Comparison of ENCODE assay signal across 15 cellular contexts in the genomic region with DNA sequence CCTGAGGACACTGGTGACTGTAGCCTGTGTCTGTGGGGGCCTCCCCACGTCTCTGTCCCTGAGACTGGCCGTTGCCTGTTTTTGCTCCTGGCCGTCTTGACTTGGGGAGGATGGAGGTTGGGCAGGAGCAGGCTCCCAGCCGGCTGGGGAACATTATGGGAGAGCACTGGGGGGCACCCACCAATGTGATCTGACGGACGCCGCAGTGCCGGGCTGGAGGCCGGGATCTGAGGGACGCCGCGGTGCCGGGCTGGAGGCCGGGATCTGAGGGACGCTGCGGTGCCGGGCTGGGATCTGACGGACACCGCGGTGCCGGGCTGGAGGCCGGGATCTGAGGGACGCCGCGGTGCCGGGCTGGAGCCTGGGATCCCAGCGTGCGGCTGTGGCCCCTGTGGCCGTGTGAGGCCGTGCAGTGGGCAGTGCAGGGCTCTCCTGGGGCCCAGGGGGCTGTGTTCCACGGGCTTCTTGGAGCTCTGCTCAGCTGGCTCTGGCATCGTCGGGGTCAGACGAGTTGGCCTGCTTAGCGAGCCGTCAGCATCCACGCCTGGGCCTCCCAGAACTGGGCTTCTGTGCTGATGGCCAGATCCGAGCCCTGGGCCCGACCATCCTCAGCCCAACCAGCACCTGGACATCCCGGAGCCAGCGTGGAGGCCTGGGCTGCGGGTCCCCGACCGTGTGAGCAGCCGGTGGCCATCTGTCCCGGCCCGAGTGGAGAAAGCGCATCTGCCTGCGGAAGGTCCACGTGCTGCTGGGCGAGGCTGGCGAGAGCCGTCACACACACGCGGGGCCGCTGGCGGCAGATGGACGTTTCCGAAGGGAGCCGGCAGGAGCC. TPM values are rescaled to one million over a fixed set of nuclear protein-coding genes. Genes with fewer than 3 reads are reported as not detected.
DNase-seq lines count a peak whose midpoint lies in the region; ATAC-seq and TF ChIP-seq lines count a peak whose summit lies in the region.
"Had no signal": no experiment of that assay in that cellular context is flagged by ENCODE, and none has a peak within 500 bp of the region (broad histone marks: within the 10 kb centered on the region; RNA-seq: fewer than 3 reads in every experiment).

No MANE protein-coding gene starts in this region.

- TF ChIP-seq POLR2A in gastrocnemius medialis (IDR thresholded peaks at IDR 0.05): no peak

- peak overlapping the region in 4 of 10 donors; percentile 1 to 31 (median 16) for H3K4me3 ChIP-seq in heart right ventricle
- H3K4me3 ChIP-seq in gastrocnemius medialis: peak overlapping the region in 1 of 4 donors; percentile 13
- H3K4me3 ChIP-seq in effector memory CD4-positive, alpha-beta T cell (ENCODE audit: insufficient read depth, low read depth, low read length, poor library complexity, severe bottlenecking): no peak overlapping the region
- H3K4me3 ChIP-seq: adrenal gland, smooth muscle cell had no signal

- peak overlapping the region; percentile 28 to 82 (median 70) for H3K27ac ChIP-seq in heart right ventricle
- H3K27ac ChIP-seq in gastrocnemius medialis: peak overlapping the region; percentile 68 to 97 (median 96)
- no peak overlapping the region for H3K27ac ChIP-seq in effector memory CD4-positive, alpha-beta T cell (ENCODE audit: insufficient read depth, low read length, poor library complexity, severe bottlenecking)

- TF ChIP-seq CTCF in heart right ventricle (IDR thresholded peaks at IDR 0.05) (no peak), gastrocnemius medialis (IDR thresholded peaks at IDR 0.05 in 4 of 5, conservative IDR thresholded peaks at IDR 0.05 in 1 of 5) (no peak)

- H3K27me3 ChIP-seq in heart right ventricle (no peaks in the 10 kb centered on the region), gastrocnemius medialis (no peaks in the 10 kb centered on the region)
- no peaks in the 10 kb centered on the region for H3K27me3 ChIP-seq in effector memory CD4-positive, alpha-beta T cell (replicated peaks; ENCODE audit: control insufficient read depth, insufficient read depth, low read length, poor library complexity, severe bottlenecking)
- H3K27me3 ChIP-seq: adrenal gland had no signal

- H3K9me3 ChIP-seq in heart right ventricle (no peaks in the 10 kb centered on the region), gastrocnemius medialis (no peaks in the 10 kb centered on the region)
- H3K9me3 ChIP-seq in effector memory CD4-positive, alpha-beta T cell (ENCODE audit: control insufficient read depth, low read length): no peaks in the 10 kb centered on the region
- H3K9me3 ChIP-seq: adrenal gland had no signal

- 71 to 82% methylated on average over 54 to 60 of the region's 60 CpGs for WGBS in heart right ventricle, 2 donors

- ATAC-seq in Right ventricle myocardium superior (ENCODE audit: poor library complexity) (no peak), left ventricle myocardium superior (no peak), heart right ventricle (peak in 1 of 8 donors; percentile 1), gastrocnemius medialis (no peak), GM19351 (IDR thresholded peaks at IDR 0.05; ENCODE audit: unreplicated experiment) (no peak), GM21390 (IDR thresholded peaks at IDR 0.05; ENCODE audit: unreplicated experiment) (no peak)

- H3K4me1 ChIP-seq in heart right ventricle (peaks cover 53 to 88% (median 64%) of the 10 kb centered on the region in 9 donors), gastrocnemius medialis (peaks cover 33 to 39% of the 10 kb centered on the region in 2 donors)
- no peaks in the 10 kb centered on the region for H3K4me1 ChIP-seq in effector memory CD4-positive, alpha-beta T cell (ENCODE audit: control insufficient read depth, insufficient read depth, low read length, poor library complexity, severe bottlenecking)

- DNase-seq in Right ventricle myocardium superior (peak; percentile 38), left ventricle myocardium superior (no peak), heart right ventricle (no peak), gastrocnemius medialis (no peak), T1000 (lab: John Stamatoyannopoulos, UW) (no peak)
- no peak for DNase-seq in effector memory CD4-positive, alpha-beta T cell
- DNase-seq: activated CD4-positive, alpha-beta T cell treated with anti-CD3 and anti-CD28 coated beads, Interleukin-2, amount 50 U/mL, for 1 hour; activated T-cell treated with anti-CD3 and anti-CD28 coated beads, Interleukin-2, amount 50 U/mL, for 24 hours; COR-L47; GF-D8; occipital lobe had no signal

- peaks cover 0 to 23% (median 13%) of the 10 kb centered on the region in 9 donors for H3K36me3 ChIP-seq in heart right ventricle
- peaks cover 0 to 3% of the 10 kb centered on the region in 2 donors for H3K36me3 ChIP-seq in gastrocnemius medialis
- no peaks in the 10 kb centered on the region for H3K36me3 ChIP-seq in effector memory CD4-positive, alpha-beta T cell (ENCODE audit: control insufficient read depth, insufficient read depth, low read length)

- intact Hi-C loops in Right ventricle myocardium superior (cut with DNase I) (loop anchor here (5.0 kb wide), 3 partner anchors 69 to 129 kb away; no protein-coding TSS in a partner anchor), left ventricle myocardium superior (cut with micrococcal nuclease) (no loop called here), heart right ventricle (cut with DNase I) (loop anchor here (1.0 to 5.0 kb wide), 12 partner anchors 44 to 409 kb away; a partner anchor contains a TSS), gastrocnemius medialis (cut with DNase I; ENCODE audit: low total_unique reads) (loop anchor here (1.0 to 2.0 kb wide), 3 partner anchors 87 to 409 kb away; no protein-coding TSS in a partner anchor)

- in situ Hi-C loops in gastrocnemius medialis (cut with MboI; ENCODE audit: low sequenced_read_pairs in 4 of 4): no loop called here

RNA-seq across cellular contexts. Expression of a gene that starts 45.8 kb away (rescaled TPM):
- total RNA-seq in Right ventricle myocardium superior (181 TPM), left ventricle myocardium superior (210 TPM), heart right ventricle (100 to 1,000 TPM; 146 to 223 (median 174) TPM), gastrocnemius medialis (100 to 1,000 TPM in 1 of 4 donors, 10 to 100 TPM in 3; 68.6 to 122 (median 86.3) TPM)
- 100 to 1,000 TPM; 113 to 280 TPM for polyA plus RNA-seq in heart right ventricle

RNA-seq across cellular contexts. Expression of a gene that starts 59.0 kb away (rescaled TPM):
- total RNA-seq in Right ventricle myocardium superior (6.9 TPM), left ventricle myocardium superior (12.1 TPM), heart right ventricle (10 to 100 TPM in 2 of 10 donors, 1 to 10 TPM in 8; 2.4 to 11.1 (median 5.5) TPM), gastrocnemius medialis (1 to 10 TPM in 1 of 4 donors, under 1 TPM in 3; 0.36 to 1.8 (median 0.59) TPM)
- 10 to 100 TPM in 1 of 2 donors, 1 to 10 TPM in 1; 8.6 to 12.9 TPM for polyA plus RNA-seq in heart right ventricle
